Comparison of ENCODE assay signal across 17 cellular contexts in genomic region chr15:87354661-87355410, GRCh38.
DNase-seq lines count a peak whose midpoint lies in the region; ATAC-seq, FAIRE-seq and TF ChIP-seq lines count a peak whose summit lies in the region.
"Had no signal": no experiment of that assay in that cellular context is flagged by ENCODE, and none has a peak within 500 bp of the region (broad histone marks: within the 10 kb centered on the region; RNA-seq: fewer than 3 reads in every experiment).

No MANE protein-coding gene starts in this region.

- no peaks in the 10 kb centered on the region for H3K27me3 ChIP-seq in MG63
- H3K27me3 ChIP-seq in bronchial epithelial cell (ENCODE audit: control insufficient read depth, insufficient read depth, low read length), result no peaks in the 10 kb centered on the region
- H3K27me3 ChIP-seq in effector memory CD4-positive, alpha-beta T cell (replicated peaks; ENCODE audit: control insufficient read depth, insufficient read depth, low read length, poor library complexity, severe bottlenecking), result no peaks in the 10 kb centered on the region
- H3K27me3 ChIP-seq: BLaER1 treated with 17β-estradiol and CSF1 and Interleukin-3, amounts not matched to agents 10 nM and 100 nM had no signal

- no peaks in the 10 kb centered on the region for H3K4me1 ChIP-seq in effector memory CD4-positive, alpha-beta T cell (ENCODE audit: control insufficient read depth, insufficient read depth, low read length, poor library complexity, severe bottlenecking)
- H3K4me1 ChIP-seq: BLaER1 treated with 17β-estradiol and CSF1 and Interleukin-3, amounts not matched to agents 10 nM and 100 nM had no signal

- H3K36me3 ChIP-seq in MG63 (no peaks in the 10 kb centered on the region), bronchial epithelial cell (ENCODE audit: control insufficient read depth, insufficient read depth, low read length) (no peaks in the 10 kb centered on the region)
- no peaks in the 10 kb centered on the region for H3K36me3 ChIP-seq in effector memory CD4-positive, alpha-beta T cell (ENCODE audit: control insufficient read depth, insufficient read depth, low read length)
- H3K36me3 ChIP-seq: BLaER1 treated with 17β-estradiol and CSF1 and Interleukin-3, amounts not matched to agents 10 nM and 100 nM had no signal

- H3K27ac ChIP-seq in effector memory CD4-positive, alpha-beta T cell (ENCODE audit: insufficient read depth, low read length, poor library complexity, severe bottlenecking), result no peak overlapping the region
- H3K27ac ChIP-seq: BLaER1 treated with 17β-estradiol and CSF1 and Interleukin-3, amounts not matched to agents 10 nM and 100 nM; HL-60 had no signal

- no peak for ATAC-seq in HG03432 (IDR thresholded peaks at IDR 0.05; ENCODE audit: unreplicated experiment)
- ATAC-seq in HG03565 (IDR thresholded peaks at IDR 0.05; ENCODE audit: unreplicated experiment), result no peak
- ATAC-seq: WTC11 had no signal

- H3K9me3 ChIP-seq in MG63, result no peaks in the 10 kb centered on the region
- no peaks in the 10 kb centered on the region for H3K9me3 ChIP-seq in effector memory CD4-positive, alpha-beta T cell (ENCODE audit: control insufficient read depth, low read length)
- H3K9me3 ChIP-seq: BLaER1 treated with 17β-estradiol and CSF1 and Interleukin-3, amounts not matched to agents 10 nM and 100 nM had no signal

- H3K4me3 ChIP-seq in MG63, result no peak overlapping the region
- no peak overlapping the region for H3K4me3 ChIP-seq in bronchial epithelial cell (ENCODE audit: low read depth, low read length)
- no peak overlapping the region for H3K4me3 ChIP-seq in effector memory CD4-positive, alpha-beta T cell (ENCODE audit: insufficient read depth, low read depth, low read length, poor library complexity, severe bottlenecking)
- H3K4me3 ChIP-seq: BLaER1 treated with 17β-estradiol and CSF1 and Interleukin-3, amounts not matched to agents 10 nM and 100 nM had no signal

- no peak for FAIRE-seq in bronchial epithelial cell (lab: Jason Lieb, UNC)

- peak; percentile 41 for DNase-seq in DMS79 (lab: John Stamatoyannopoulos, UW)
- DNase-seq in MG63, result peak; percentile 62
- DNase-seq in bronchial epithelial cell (ENCODE audit: low read depth), result peak; percentile 87
- peak; percentile 57 for DNase-seq in kidney glomerular epithelial cell (lab: John Stamatoyannopoulos, UW)
- DNase-seq in SK-N-DZ (ENCODE audit: low spot score), result no peak
- DNase-seq in effector memory CD4-positive, alpha-beta T cell, result no peak
- DNase-seq: activated gamma-delta T cell; DMS53; hippocampal formation; NCI-H1694; NCI-H524; stimulated activated naive CD4-positive, alpha-beta T cell had no signal

- no peak for TF ChIP-seq CTCF in bronchial epithelial cell (IDR thresholded peaks at IDR 0.05; ENCODE audit: insufficient read depth, low read length, severe bottlenecking)

Comparison
In these comparisons a context has a peak if more than half of its experiments do, and no peak if none do; other contexts are left out.
1. DNase-seq: peak in DMS79 (single experiment), MG63 (single experiment), bronchial epithelial cell (single experiment) and kidney glomerular epithelial cell (single experiment); none in SK-N-DZ (single experiment) and effector memory CD4-positive, alpha-beta T cell (0 of 3).